Comparison of ENCODE assay signal across 8 cellular contexts in genomic region chr9:72203205-72203803, GRCh38. TPM values are rescaled to one million over a fixed set of nuclear protein-coding genes. Genes with fewer than 3 reads are reported as not detected.
A peak's percentile ranks its signal among the peaks of the same experiment; 100 is the strongest.
DNase-seq lines count a peak whose midpoint lies in the region; ATAC-seq and TF ChIP-seq lines count a peak whose summit lies in the region.

No MANE protein-coding gene starts in this region.

- H3K27me3 ChIP-seq in SU-DHL-6 (ENCODE audit: low read length) (no peaks in the 10 kb centered on the region), vagina (no peaks in the 10 kb centered on the region), prostate gland (replicated peaks; ENCODE audit: insufficient read depth) (no peaks in the 10 kb centered on the region)

- TF ChIP-seq POLR2A in vagina (IDR thresholded peaks at IDR 0.05): no peak
- no peak for TF ChIP-seq POLR2A in prostate gland (IDR thresholded peaks at IDR 0.05)

- H3K4me2 ChIP-seq in SU-DHL-6 (ENCODE audit: low read depth, low read length, poor library complexity, severe bottlenecking): no peak overlapping the region

- no peak overlapping the region for H3K9ac ChIP-seq in SU-DHL-6 (ENCODE audit: low read length)

- no peaks in the 10 kb centered on the region for H3K9me2 ChIP-seq in SU-DHL-6 (replicated peaks; ENCODE audit: insufficient read depth, low read length)

- H4K20me1 ChIP-seq in SU-DHL-6 (ENCODE audit: low read depth, low read length): no peaks in the 10 kb centered on the region

- H3K79me2 ChIP-seq in SU-DHL-6 (ENCODE audit: insufficient read depth, low read length): no peaks in the 10 kb centered on the region

- intact Hi-C loops in vagina (cut with DNase I): no loop called here
- intact Hi-C loops in prostate gland (cut with DNase I): no loop called here

- H3K9me3 ChIP-seq in SU-DHL-6 (ENCODE audit: insufficient read depth, low read length) (no peaks in the 10 kb centered on the region), vagina (no peaks in the 10 kb centered on the region), prostate gland (no peaks in the 10 kb centered on the region)

- TF ChIP-seq CTCF in SU-DHL-6 (IDR thresholded peaks at IDR 0.05; ENCODE audit: insufficient read depth, low read length, poor library complexity, severe bottlenecking): peak; percentile 31
- TF ChIP-seq CTCF in vagina (IDR thresholded peaks at IDR 0.05): no peak
- peak in 2 of 4 experiments; percentile 20 to 41 for TF ChIP-seq CTCF in prostate gland (IDR thresholded peaks at IDR 0.05)

- H3K4me3 ChIP-seq in SU-DHL-6 (ENCODE audit: insufficient read depth, low read length, poor library complexity, severe bottlenecking): no peak overlapping the region
- no peak overlapping the region for H3K4me3 ChIP-seq in vagina
- no peak overlapping the region for H3K4me3 ChIP-seq in prostate gland

- DNase-seq in NCI-H446 (lab: John Stamatoyannopoulos, UW): peak; percentile 17 to 41
- DNase-seq in NCI-H446 treated with DMSO at 0.1 percent for 48 hours (lab: John Stamatoyannopoulos, UW): no peak
- peak; percentile 87 for DNase-seq in HT-29 (ENCODE audit: low spot score)
- DNase-seq in iPS DF 19.7 (ENCODE audit: low read depth, low spot score): peak; percentile 20
- DNase-seq in vagina (ENCODE audit: extremely low spot score in 2 of 2): no peak
- DNase-seq in prostate gland (ENCODE audit: low spot score): no peak

- H3K36me3 ChIP-seq in SU-DHL-6 (ENCODE audit: low read length) (no peaks in the 10 kb centered on the region), vagina (no peaks in the 10 kb centered on the region), prostate gland (no peaks in the 10 kb centered on the region)

- H3K27ac ChIP-seq in SU-DHL-6 (ENCODE audit: low read depth, low read length): no peak overlapping the region
- H3K27ac ChIP-seq in vagina: no peak overlapping the region
- H3K27ac ChIP-seq in prostate gland: no peak overlapping the region

- H3K4me1 ChIP-seq in vagina: no peaks in the 10 kb centered on the region
- no peaks in the 10 kb centered on the region for H3K4me1 ChIP-seq in prostate gland (replicated peaks)

- WGBS in prostate gland: 81% methylated on average over 3 of the region's 3 CpGs

- ATAC-seq in GM21515 (IDR thresholded peaks at IDR 0.05; ENCODE audit: unreplicated experiment): peak; percentile 64

- H2AFZ ChIP-seq in SU-DHL-6 (ENCODE audit: low read depth, low read length, severe bottlenecking): no peak overlapping the region

- no peaks in the 10 kb centered on the region for H3F3A ChIP-seq in SU-DHL-6 (ENCODE audit: insufficient read depth)

RNA-seq across cellular contexts. Expression of gene GDA, which starts 54.1 kb away (rescaled TPM):
- total RNA-seq in HT-29 (2014; rRNA removed; shearing (Covaris generic)): 34.1 and 45.4 TPM in 2 replicates
- not detected for total RNA-seq in vagina
- total RNA-seq in prostate gland: 1 to 10 TPM in 1 of 2 donors, not detected in 1; 1.9 TPM

Comparison
In these comparisons a context has a peak if more than half of its experiments do, and no peak if none do; other contexts are left out.
1. DNase-seq: peak in NCI-H446 (2 of 2), HT-29 (single experiment) and iPS DF 19.7 (single experiment); none in NCI-H446 treated with DMSO at 0.1 percent for 48 hours (single experiment), vagina (0 of 2) and prostate gland (single experiment).
2. RNA of gene GDA, which starts 54.1 kb away (total RNA-seq): 34.1 to 45.4 TPM in HT-29; 1.9 TPM in prostate gland and not detected in vagina (single experiment); every median in the first group is over 10 times any median in the second.